1 cellular context compared by ENCODE assay signal in the genomic region with DNA sequence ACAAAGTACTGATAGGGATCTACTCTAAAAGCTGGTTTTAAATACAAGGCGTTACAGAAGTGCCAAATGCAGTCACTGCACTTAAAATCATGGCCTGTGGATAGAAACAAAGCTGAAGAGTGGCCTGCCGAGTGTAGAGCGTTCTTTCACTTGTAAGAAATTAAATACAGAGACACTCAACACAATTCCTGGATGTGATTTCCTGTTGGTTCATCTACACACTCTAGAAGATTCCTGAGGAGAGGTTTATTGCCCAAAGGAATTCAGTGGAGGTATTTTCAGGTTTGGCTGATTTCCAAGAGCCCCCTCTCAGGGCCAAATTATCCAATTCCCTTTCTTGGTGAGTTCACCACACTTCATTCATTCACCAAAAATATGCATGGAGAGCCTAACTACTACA.
TF ChIP-seq lines count a peak whose summit lies in the region.

No MANE protein-coding gene starts in this region.

TF ChIP-seq in endothelial cell of umbilical vein, 7 proteins besides CTCF, POLR2A, EP300 and RAD21:
- TF ChIP-seq POLR2AphosphoS5 (IDR thresholded peaks at IDR 0.05; ENCODE audit: insufficient read depth, low read depth, low read length) (no peak), FOS (IDR thresholded peaks at IDR 0.05; ENCODE audit: borderline replicate concordance, insufficient read depth, low read length) (no peak), MYC (IDR thresholded peaks at IDR 0.05; ENCODE audit: low read depth, low read length) (no peak)
- TF ChIP-seq, protein P1, sequence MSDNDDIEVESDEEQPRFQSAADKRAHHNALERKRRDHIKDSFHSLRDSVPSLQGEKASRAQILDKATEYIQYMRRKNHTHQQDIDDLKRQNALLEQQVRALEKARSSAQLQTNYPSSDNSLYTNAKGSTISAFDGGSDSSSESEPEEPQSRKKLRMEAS (IDR thresholded peaks at IDR 0.05; ENCODE audit: insufficient read depth, insufficient read length), result no peak
